15 cellular contexts compared by ENCODE assay signal in the genomic region with DNA sequence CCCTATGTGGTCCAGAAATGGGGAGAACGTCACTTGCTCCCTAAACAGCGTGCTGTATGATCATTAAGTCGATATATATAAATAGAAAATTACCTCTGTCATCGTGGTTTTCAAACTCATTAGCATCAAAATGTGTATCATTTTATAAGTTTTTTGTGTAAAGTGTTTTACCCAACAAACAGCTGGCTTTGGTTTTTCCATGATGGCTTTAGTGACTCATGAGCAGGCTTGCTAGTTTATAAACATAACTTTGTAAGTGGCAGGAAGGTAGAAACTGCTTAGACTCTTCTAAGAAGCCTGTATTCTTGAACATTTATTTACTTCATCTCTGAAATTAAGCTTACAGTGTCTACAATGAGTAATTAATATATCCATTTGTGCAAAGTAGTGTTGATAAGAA.
"Had no signal": no experiment of that assay in that cellular context is flagged by ENCODE, and none has a peak within 500 bp of the region (broad histone marks: within the 10 kb centered on the region; RNA-seq: fewer than 3 reads in every experiment).

No MANE protein-coding gene starts in this region.

- FAIRE-seq: bronchial epithelial cell had no signal

- H3K4me3 ChIP-seq: dorsolateral prefrontal cortex, lung, ovary, right lobe of liver had no signal

- DNase-seq: activated CD4-positive, alpha-beta T cell treated with anti-CD3 and anti-CD28 coated beads for 4 hours; activated CD8-positive, alpha-beta T cell treated with anti-CD3 and anti-CD28 coated beads for 36 hours; activated effector memory CD4-positive, alpha-beta T cell treated with anti-CD3 and anti-CD28 coated beads, Interleukin-2, amount 50 U/mL, for 16 hours; activated T-cell treated with anti-CD3 and anti-CD28 coated beads, Interleukin-2, amount 50 U/mL, for 4 hours; dorsolateral prefrontal cortex; endodermal cell; erythroblast; foreskin melanocyte; immature natural killer cell; naive B cell; ovary; right lobe of liver; T-helper 2 cell had no signal
